Comparison of ENCODE assay signal across 1 cellular context in genomic region chr3:117752984-117753717, GRCh38.
TF ChIP-seq lines count a peak whose summit lies in the region.

No MANE protein-coding gene starts in this region.

TF ChIP-seq in HEK293, 187 proteins besides CTCF, POLR2A, EP300 and RAD21 (continued from another document and continues in another):
- TF ChIP-seq ZNF76 (tag by site-specific recombination; IDR thresholded peaks at IDR 0.05; ENCODE audit: borderline replicate concordance, low read depth) (no peak), ZBTB20 (tag by site-specific recombination; IDR thresholded peaks at IDR 0.05) (no peak), ZNF184 (tag by site-specific recombination; IDR thresholded peaks at IDR 0.05) (no peak), ZNF404 (tag by site-specific recombination; IDR thresholded peaks at IDR 0.05) (no peak), ZNF426 (tag by site-specific recombination; IDR thresholded peaks at IDR 0.05) (no peak), ZBTB6 (tag by site-specific recombination; IDR thresholded peaks at IDR 0.05) (no peak), ZNF202 (tag by site-specific recombination; IDR thresholded peaks at IDR 0.05; ENCODE audit: borderline replicate concordance) (no peak), SP7 (tag by site-specific recombination; IDR thresholded peaks at IDR 0.05) (no peak), ZNF626 (tag by site-specific recombination; IDR thresholded peaks at IDR 0.05) (no peak), ZNF114 (tag by site-specific recombination; IDR thresholded peaks at IDR 0.05) (no peak), ZBTB21 (tag by site-specific recombination; IDR thresholded peaks at IDR 0.05) (no peak), BCL11A (tag by site-specific recombination; IDR thresholded peaks at IDR 0.05; ENCODE audit: low read depth) (0 out of 2 replicates have a peak, but pooled peaks have one; percentile 19), ZNF239 (tag by site-specific recombination; IDR thresholded peaks at IDR 0.05) (peak; percentile 85), ZNF341 (tag by site-specific recombination; IDR thresholded peaks at IDR 0.05; ENCODE audit: low read depth) (no peak), ZFP69B (tag by site-specific recombination; IDR thresholded peaks at IDR 0.05) (no peak), ZNF747 (tag by site-specific recombination; IDR thresholded peaks at IDR 0.05) (no peak), ZNF248 (tag by site-specific recombination; IDR thresholded peaks at IDR 0.05) (no peak), ZNF366 (tag by site-specific recombination; conservative IDR thresholded peaks at IDR 0.05) (no peak), ZIC2 (tag by site-specific recombination; IDR thresholded peaks at IDR 0.05) (no peak), ZNF211 (tag by site-specific recombination; IDR thresholded peaks at IDR 0.05; ENCODE audit: low read depth) (no peak), KLF8 (tag by site-specific recombination; IDR thresholded peaks at IDR 0.05) (0 out of 2 replicates have a peak, but pooled peaks have one; percentile 50), ZNF16 (tag by site-specific recombination; IDR thresholded peaks at IDR 0.05; ENCODE audit: low read depth) (no peak), OSR2 (tag by site-specific recombination; IDR thresholded peaks at IDR 0.05) (no peak), ZNF610 (tag by site-specific recombination; IDR thresholded peaks at IDR 0.05; ENCODE audit: borderline replicate concordance) (no peak), MYNN (tag by site-specific recombination; IDR thresholded peaks at IDR 0.05; ENCODE audit: borderline replicate concordance) (no peak), ZNF621 (tag by site-specific recombination; IDR thresholded peaks at IDR 0.05) (no peak), ZNF654 (tag by site-specific recombination; IDR thresholded peaks at IDR 0.05; ENCODE audit: low read depth) (no peak), ZNF785 (tag by site-specific recombination; IDR thresholded peaks at IDR 0.05) (no peak), ZNF549 (tag by site-specific recombination; IDR thresholded peaks at IDR 0.05) (peak; percentile 35; the same call in 1 of the 2 replicates), ZNF416 (tag by site-specific recombination; IDR thresholded peaks at IDR 0.05) (no peak), TRIM28 (IDR thresholded peaks at IDR 0.05; ENCODE audit: borderline replicate concordance, low read length) (peak; percentile 69; the same call in 1 of the 2 replicates), ZNF19 (tag by site-specific recombination; IDR thresholded peaks at IDR 0.05; ENCODE audit: low read depth) (no peak), ZNF423 (tag by site-specific recombination; IDR thresholded peaks at IDR 0.05) (no peak), ZBTB7A (tag by site-specific recombination; IDR thresholded peaks at IDR 0.05; ENCODE audit: low read depth) (no peak), KLF1 (tag by site-specific recombination; IDR thresholded peaks at IDR 0.05) (no peak), ZNF148 (tag by site-specific recombination; IDR thresholded peaks at IDR 0.05; ENCODE audit: borderline replicate concordance) (no peak), GLIS1 (tag by site-specific recombination; IDR thresholded peaks at IDR 0.05) (no peak), ZNF513 (tag by site-specific recombination; IDR thresholded peaks at IDR 0.05) (no peak), AEBP2 (tag by site-specific recombination; IDR thresholded peaks at IDR 0.05; ENCODE audit: borderline replicate concordance) (no peak), TCF7L2 (IDR thresholded peaks at IDR 0.05; ENCODE audit: borderline replicate concordance, low read depth, low read length) (no peak), ZNF548 (tag by site-specific recombination; IDR thresholded peaks at IDR 0.05) (no peak), ZBTB8A (tag by site-specific recombination; IDR thresholded peaks at IDR 0.05) (no peak), ZNF658 (tag by site-specific recombination; IDR thresholded peaks at IDR 0.05) (no peak), ZNF350 (tag by site-specific recombination; IDR thresholded peaks at IDR 0.05) (no peak), ZNF629 (tag by site-specific recombination; IDR thresholded peaks at IDR 0.05) (peak; percentile 25; the same call in 1 of the 2 replicates), ZBTB48 (tag by site-specific recombination; IDR thresholded peaks at IDR 0.05) (no peak), SP3 (tag by site-specific recombination; IDR thresholded peaks at IDR 0.05) (no peak), ZNF791 (tag by site-specific recombination; IDR thresholded peaks at IDR 0.05) (no peak), PRDM6 (tag by site-specific recombination; IDR thresholded peaks at IDR 0.05) (no peak)
- TF ChIP-seq, protein P1, sequence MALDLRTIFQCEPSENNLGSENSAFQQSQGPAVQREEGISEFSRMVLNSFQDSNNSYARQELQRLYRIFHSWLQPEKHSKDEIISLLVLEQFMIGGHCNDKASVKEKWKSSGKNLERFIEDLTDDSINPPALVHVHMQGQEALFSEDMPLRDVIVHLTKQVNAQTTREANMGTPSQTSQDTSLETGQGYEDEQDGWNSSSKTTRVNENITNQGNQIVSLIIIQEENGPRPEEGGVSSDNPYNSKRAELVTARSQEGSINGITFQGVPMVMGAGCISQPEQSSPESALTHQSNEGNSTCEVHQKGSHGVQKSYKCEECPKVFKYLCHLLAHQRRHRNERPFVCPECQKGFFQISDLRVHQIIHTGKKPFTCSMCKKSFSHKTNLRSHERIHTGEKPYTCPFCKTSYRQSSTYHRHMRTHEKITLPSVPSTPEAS (tag by site-specific recombination; IDR thresholded peaks at IDR 0.05), result no peak
- TF ChIP-seq, protein P2, sequence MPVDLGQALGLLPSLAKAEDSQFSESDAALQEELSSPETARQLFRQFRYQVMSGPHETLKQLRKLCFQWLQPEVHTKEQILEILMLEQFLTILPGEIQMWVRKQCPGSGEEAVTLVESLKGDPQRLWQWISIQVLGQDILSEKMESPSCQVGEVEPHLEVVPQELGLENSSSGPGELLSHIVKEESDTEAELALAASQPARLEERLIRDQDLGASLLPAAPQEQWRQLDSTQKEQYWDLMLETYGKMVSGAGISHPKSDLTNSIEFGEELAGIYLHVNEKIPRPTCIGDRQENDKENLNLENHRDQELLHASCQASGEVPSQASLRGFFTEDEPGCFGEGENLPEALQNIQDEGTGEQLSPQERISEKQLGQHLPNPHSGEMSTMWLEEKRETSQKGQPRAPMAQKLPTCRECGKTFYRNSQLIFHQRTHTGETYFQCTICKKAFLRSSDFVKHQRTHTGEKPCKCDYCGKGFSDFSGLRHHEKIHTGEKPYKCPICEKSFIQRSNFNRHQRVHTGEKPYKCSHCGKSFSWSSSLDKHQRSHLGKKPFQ (tag by site-specific recombination; IDR thresholded peaks at IDR 0.05), result no peak
- TF ChIP-seq, protein P3, sequence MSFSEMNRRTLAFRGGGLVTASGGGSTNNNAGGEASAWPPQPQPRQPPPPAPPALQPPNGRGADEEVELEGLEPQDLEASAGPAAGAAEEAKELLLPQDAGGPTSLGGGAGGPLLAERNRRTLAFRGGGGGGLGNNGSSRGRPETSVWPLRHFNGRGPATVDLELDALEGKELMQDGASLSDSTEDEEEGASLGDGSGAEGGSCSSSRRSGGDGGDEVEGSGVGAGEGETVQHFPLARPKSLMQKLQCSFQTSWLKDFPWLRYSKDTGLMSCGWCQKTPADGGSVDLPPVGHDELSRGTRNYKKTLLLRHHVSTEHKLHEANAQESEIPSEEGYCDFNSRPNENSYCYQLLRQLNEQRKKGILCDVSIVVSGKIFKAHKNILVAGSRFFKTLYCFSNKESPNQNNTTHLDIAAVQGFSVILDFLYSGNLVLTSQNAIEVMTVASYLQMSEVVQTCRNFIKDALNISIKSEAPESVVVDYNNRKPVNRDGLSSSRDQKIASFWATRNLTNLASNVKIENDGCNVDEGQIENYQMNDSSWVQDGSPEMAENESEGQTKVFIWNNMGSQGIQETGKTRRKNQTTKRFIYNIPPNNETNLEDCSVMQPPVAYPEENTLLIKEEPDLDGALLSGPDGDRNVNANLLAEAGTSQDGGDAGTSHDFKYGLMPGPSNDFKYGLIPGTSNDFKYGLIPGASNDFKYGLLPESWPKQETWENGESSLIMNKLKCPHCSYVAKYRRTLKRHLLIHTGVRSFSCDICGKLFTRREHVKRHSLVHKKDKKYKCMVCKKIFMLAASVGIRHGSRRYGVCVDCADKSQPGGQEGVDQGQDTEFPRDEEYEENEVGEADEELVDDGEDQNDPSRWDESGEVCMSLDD (tag by site-specific recombination; IDR thresholded peaks at IDR 0.05), result no peak
- TF ChIP-seq, protein P4, sequence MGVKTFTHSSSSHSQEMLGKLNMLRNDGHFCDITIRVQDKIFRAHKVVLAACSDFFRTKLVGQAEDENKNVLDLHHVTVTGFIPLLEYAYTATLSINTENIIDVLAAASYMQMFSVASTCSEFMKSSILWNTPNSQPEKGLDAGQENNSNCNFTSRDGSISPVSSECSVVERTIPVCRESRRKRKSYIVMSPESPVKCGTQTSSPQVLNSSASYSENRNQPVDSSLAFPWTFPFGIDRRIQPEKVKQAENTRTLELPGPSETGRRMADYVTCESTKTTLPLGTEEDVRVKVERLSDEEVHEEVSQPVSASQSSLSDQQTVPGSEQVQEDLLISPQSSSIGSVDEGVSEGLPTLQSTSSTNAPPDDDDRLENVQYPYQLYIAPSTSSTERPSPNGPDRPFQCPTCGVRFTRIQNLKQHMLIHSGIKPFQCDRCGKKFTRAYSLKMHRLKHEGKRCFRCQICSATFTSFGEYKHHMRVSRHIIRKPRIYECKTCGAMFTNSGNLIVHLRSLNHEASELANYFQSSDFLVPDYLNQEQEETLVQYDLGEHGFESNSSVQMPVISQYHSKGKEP (tag by site-specific recombination; IDR thresholded peaks at IDR 0.05), result peak; percentile 81
- TF ChIP-seq, protein P5, sequence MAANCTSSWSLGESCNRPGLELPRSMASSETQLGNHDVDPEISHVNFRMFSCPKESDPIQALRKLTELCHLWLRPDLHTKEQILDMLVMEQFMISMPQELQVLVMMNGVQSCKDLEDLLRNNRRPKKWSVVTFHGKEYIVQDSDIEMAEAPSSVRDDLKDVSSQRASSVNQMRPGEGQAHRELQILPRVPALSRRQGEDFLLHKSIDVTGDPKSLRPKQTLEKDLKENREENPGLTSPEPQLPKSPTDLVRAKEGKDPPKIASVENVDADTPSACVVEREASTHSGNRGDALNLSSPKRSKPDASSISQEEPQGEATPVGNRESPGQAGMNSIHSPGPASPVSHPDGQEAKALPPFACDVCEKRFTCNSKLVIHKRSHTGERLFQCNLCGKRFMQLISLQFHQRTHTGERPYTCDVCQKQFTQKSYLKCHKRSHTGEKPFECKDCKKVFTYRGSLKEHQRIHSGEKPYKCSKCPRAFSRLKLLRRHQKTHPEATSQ (tag by site-specific recombination; IDR thresholded peaks at IDR 0.05), result no peak
